Comparison of ENCODE assay signal across 20 cellular contexts in genomic region chr3:70231224-70231623, GRCh38.
DNase-seq lines count a peak whose midpoint lies in the region; ATAC-seq, FAIRE-seq and TF ChIP-seq lines count a peak whose summit lies in the region.
"Had no signal": no experiment of that assay in that cellular context is flagged by ENCODE, and none has a peak within 500 bp of the region (broad histone marks: within the 10 kb centered on the region; RNA-seq: fewer than 3 reads in every experiment).

No MANE protein-coding gene starts in this region.

- H3K79me2 ChIP-seq in H1 (ENCODE audit: control insufficient read depth in 1 of 2, insufficient read depth in 2 of 2, low read length in 2 of 2): no peaks in the 10 kb centered on the region
- H3K79me2 ChIP-seq in neural progenitor cell (ENCODE audit: low read depth): no peaks in the 10 kb centered on the region

- H2BK15ac ChIP-seq in H1 (ENCODE audit: low read length): no peak overlapping the region

- H3K27me3 Mint-ChIP-seq in WTC11 (ENCODE audit: low read depth): no peaks in the 10 kb centered on the region; the same call in 1 of the 2 replicates
- peaks cover 2% of the 10 kb centered on the region for H3K27me3 Mint-ChIP-seq in neural progenitor cell (ENCODE audit: insufficient read depth, low read depth)
- no peaks in the 10 kb centered on the region for H3K27me3 Mint-ChIP-seq in stimulated activated naive CD8-positive, alpha-beta T cell treated with anti-CD3 and anti-CD28 coated beads, Interleukin-15, amount 100 ng/mL, for 72 hours
- H3K27me3 Mint-ChIP-seq: B cell; CD4-positive, CD25-positive, alpha-beta regulatory T cell had no signal

- H3K27ac Mint-ChIP-seq in WTC11 (0 out of 2 replicates have a peak overlapping the region, but pooled peaks have one; percentile 12), neural progenitor cell (no peak overlapping the region)
- no peak overlapping the region for H3K27ac Mint-ChIP-seq in stimulated activated naive CD8-positive, alpha-beta T cell treated with anti-CD3 and anti-CD28 coated beads, Interleukin-15, amount 100 ng/mL, for 72 hours
- H3K27ac Mint-ChIP-seq: B cell; CD4-positive, CD25-positive, alpha-beta regulatory T cell; CD8-positive, alpha-beta T cell; H9 had no signal

- H3K4me2 ChIP-seq in H1 (ENCODE audit: insufficient read depth in 1 of 2, low read depth in 2 of 2, low read length in 2 of 2): no peak overlapping the region
- no peak overlapping the region for H3K4me2 ChIP-seq in neural progenitor cell
- H3K4me2 ChIP-seq: BLaER1 had no signal

- FAIRE-seq in H1 (lab: Jason Lieb, UNC): no peak
- FAIRE-seq: A204.1, G401.6, GM12892 had no signal

- no peak for TF ChIP-seq POLR2A in H1 (IDR thresholded peaks at IDR 0.05; ENCODE audit: control extremely low read depth in 1 of 2, low read depth in 2 of 2, low read length in 2 of 2)

- no peak overlapping the region for H3K14ac ChIP-seq in H1 (ENCODE audit: insufficient read length)

- no peak overlapping the region for H3K56ac ChIP-seq in H1 (replicated peaks; ENCODE audit: insufficient read length, low read depth, low read length)

- H4K20me1 ChIP-seq in H1 (replicated peaks in 1 of 2; ENCODE audit: control insufficient read depth in 1 of 2, insufficient read depth in 2 of 2, low read length in 2 of 2) (no peaks in the 10 kb centered on the region), neural progenitor cell (ENCODE audit: low read depth) (no peaks in the 10 kb centered on the region)
- H4K20me1 ChIP-seq: BLaER1 had no signal

- no peak overlapping the region for H3K4ac ChIP-seq in H1 (replicated peaks; ENCODE audit: insufficient read length, low read depth, low read length)

- H3F3A ChIP-seq in neural progenitor cell (ENCODE audit: low read depth): peaks cover 11% of the 10 kb centered on the region

- H3K4me1 ChIP-seq in H1 (replicated peaks in 1 of 4; ENCODE audit: control insufficient read depth in 3 of 4, insufficient read depth in 4 of 4, low read length in 3 of 4): no peaks in the 10 kb centered on the region
- peaks cover 10% of the 10 kb centered on the region for H3K4me1 ChIP-seq in neural progenitor cell
- H3K4me1 ChIP-seq: BLaER1, Caco-2 had no signal

- TF ChIP-seq EP300 in H1 (IDR thresholded peaks at IDR 0.05; ENCODE audit: borderline replicate concordance in 1 of 2, low read depth in 2 of 2, low read length in 2 of 2): no peak

- POLR2A ChIA-PET in WTC11 (lab: Charles Lee): no interaction called here
- POLR2A ChIA-PET in H1 (lab: Charles Lee; ENCODE audit: partially characterized antibody): no interaction called here

- H3K4me3 ChIP-seq in H1 (ENCODE audit: extremely low read depth in 1 of 4, insufficient read depth in 2 of 4, low read depth in 3 of 4, low read length in 4 of 4): no peak overlapping the region
- no peak overlapping the region for H3K4me3 ChIP-seq in neural progenitor cell
- H3K4me3 ChIP-seq: BLaER1 had no signal

- H3K9ac ChIP-seq in H1 (replicated peaks in 1 of 4; ENCODE audit: extremely low read depth in 1 of 4, low read depth in 3 of 4, low read length in 3 of 4): no peak overlapping the region
- no peak overlapping the region for H3K9ac ChIP-seq in neural progenitor cell
- H3K9ac ChIP-seq: BLaER1 had no signal

- H3K27ac ChIP-seq in H1 (ENCODE audit: low read depth, low read length) (no peak overlapping the region), neural progenitor cell (no peak overlapping the region)
- H3K27ac ChIP-seq: BLaER1, C4-2B had no signal

- no peak overlapping the region for H2BK20ac ChIP-seq in H1 (ENCODE audit: low read length)

- H3K4me1 Mint-ChIP-seq in WTC11 (peaks cover 4% of the 10 kb centered on the region), neural progenitor cell (peaks cover 2% of the 10 kb centered on the region)
- no peaks in the 10 kb centered on the region for H3K4me1 Mint-ChIP-seq in stimulated activated naive CD8-positive, alpha-beta T cell treated with anti-CD3 and anti-CD28 coated beads, Interleukin-15, amount 100 ng/mL, for 72 hours
- H3K4me1 Mint-ChIP-seq: B cell; CD4-positive, CD25-positive, alpha-beta regulatory T cell had no signal

- no peak overlapping the region for H3K18ac ChIP-seq in H1 (ENCODE audit: extremely low read depth, low read length)

- H3K9me3 Mint-ChIP-seq in WTC11 (0 out of 2 replicates have a peak, but pooled peaks cover 3% of the 10 kb centered on the region), neural progenitor cell (no peaks in the 10 kb centered on the region)
- H3K9me3 Mint-ChIP-seq in stimulated activated naive CD8-positive, alpha-beta T cell treated with anti-CD3 and anti-CD28 coated beads, Interleukin-15, amount 100 ng/mL, for 72 hours: peaks cover 0 to 6% of the 10 kb centered on the region in 2 donors
- H3K9me3 Mint-ChIP-seq: CD8-positive, alpha-beta T cell; H9 had no signal

- no peak overlapping the region for H3K23ac ChIP-seq in H1 (ENCODE audit: insufficient read length)

- H4K5ac ChIP-seq in H1 (ENCODE audit: insufficient read length, low read depth, low read length): no peak overlapping the region

- H3K36me3 Mint-ChIP-seq in WTC11: no peaks in the 10 kb centered on the region
- no peaks in the 10 kb centered on the region for H3K36me3 Mint-ChIP-seq in neural progenitor cell
- H3K36me3 Mint-ChIP-seq: CD4-positive, CD25-positive, alpha-beta regulatory T cell; CD8-positive, alpha-beta T cell had no signal

- H4K91ac ChIP-seq in H1 (replicated peaks; ENCODE audit: insufficient read length, low read length): no peak overlapping the region

- H2BK5ac ChIP-seq in H1 (ENCODE audit: low read depth, low read length): no peak overlapping the region

- peak overlapping the region; percentile 36; the same call in 1 of the 2 replicates for H4K8ac ChIP-seq in H1 (ENCODE audit: extremely low read depth, insufficient read depth, low read length)

- ATAC-seq in WTC11 (no peak), HG03469 (IDR thresholded peaks at IDR 0.05; ENCODE audit: unreplicated experiment) (no peak)
- ATAC-seq in stimulated activated naive CD8-positive, alpha-beta T cell treated with anti-CD3 and anti-CD28 coated beads, Interleukin-15, amount 100 ng/mL, for 72 hours: no peak
- ATAC-seq: CD8-positive, alpha-beta T cell; HCT116 had no signal

- H2AFZ ChIP-seq in H1 (ENCODE audit: low read length) (peak overlapping the region; percentile 41; the same call in 1 of the 2 replicates), neural progenitor cell (replicated peaks) (peak overlapping the region; percentile 46)

- H3K23me2 ChIP-seq in H1 (ENCODE audit: low read depth, low read length): no peaks in the 10 kb centered on the region

- TF ChIP-seq RAD21 in H1 (IDR thresholded peaks at IDR 0.05 in 1 of 2, conservative IDR thresholded peaks at IDR 0.05 in 1 of 2; ENCODE audit: low read depth in 2 of 2, low read length in 2 of 2): no peak

- H3K9me3 ChIP-seq in H1 (ENCODE audit: insufficient read depth in 2 of 2, low read depth in 1 of 2, low read length in 1 of 2) (no peaks in the 10 kb centered on the region), neural progenitor cell (ENCODE audit: low read depth) (no peaks in the 10 kb centered on the region)
- H3K9me3 ChIP-seq: BLaER1, Caco-2 had no signal

- H3K27me3 ChIP-seq in H1 (replicated peaks in 1 of 4; ENCODE audit: control insufficient read depth in 3 of 4, extremely low read depth in 1 of 4, insufficient read depth in 3 of 4, low read length in 3 of 4): peaks cover 0 to 1% (median 0%) of the 10 kb centered on the region in 4 experiments; a peak in 1 of 7 replicates
- no peaks in the 10 kb centered on the region for H3K27me3 ChIP-seq in neural progenitor cell
- H3K27me3 ChIP-seq: BLaER1 had no signal

- H3K79me1 ChIP-seq in H1 (ENCODE audit: low read depth, low read length): no peaks in the 10 kb centered on the region

- TF ChIP-seq CTCF in WTC11 (IDR thresholded peaks at IDR 0.05) (no peak), H1 (IDR thresholded peaks at IDR 0.05; ENCODE audit: control extremely low read depth in 1 of 3, insufficient read depth in 1 of 3, low read depth in 1 of 3, low read length in 3 of 3) (no peak), neural progenitor cell (IDR thresholded peaks at IDR 0.05) (no peak)

- CTCF ChIA-PET in WTC11 (lab: Charles Lee): no interaction called here
- CTCF ChIA-PET in H1 (lab: Charles Lee; ENCODE audit: partially characterized antibody): interaction anchor here (0.7 to 1.3 kb wide), 2 partner anchors 12 to 64 kb away, joined by 3 to 4 read pairs; no protein-coding TSS in a partner anchor

- no peaks in the 10 kb centered on the region for H3K36me3 ChIP-seq in H1 (ENCODE audit: control insufficient read depth in 2 of 4, insufficient read depth in 4 of 4, low read length in 3 of 4)
- no peaks in the 10 kb centered on the region for H3K36me3 ChIP-seq in neural progenitor cell
- H3K36me3 ChIP-seq: BLaER1 had no signal

- H2BK120ac ChIP-seq in H1 (replicated peaks; ENCODE audit: low read depth, low read length): no peak overlapping the region

- H3K4me3 Mint-ChIP-seq in WTC11 (no peak overlapping the region), neural progenitor cell (no peak overlapping the region)
- H3K4me3 Mint-ChIP-seq in stimulated activated naive CD8-positive, alpha-beta T cell treated with anti-CD3 and anti-CD28 coated beads, Interleukin-15, amount 100 ng/mL, for 72 hours: no peak overlapping the region
- H3K4me3 Mint-ChIP-seq: B cell; CD4-positive, CD25-positive, alpha-beta regulatory T cell; CD8-positive, alpha-beta T cell; H9 had no signal

- DNase-seq in WTC11 (ENCODE audit: low spot score) (no peak), H1 (ENCODE audit: low read depth in 1 of 2, low spot score in 2 of 2) (no peak), neural progenitor cell (ENCODE audit: low spot score) (peak; percentile 84)
- DNase-seq in stimulated activated naive CD8-positive, alpha-beta T cell treated with anti-CD3 and anti-CD28 coated beads, Interleukin-15, amount 100 ng/mL, for 72 hours: no peak
- DNase-seq in activated CD8-positive, alpha-beta memory T cell treated with anti-CD3 and anti-CD28 coated beads, Interleukin-2, amount 50 U/mL, for 48 hours: no peak
- no peak for DNase-seq in activated T-cell treated with anti-CD3 and anti-CD28 coated beads, Interleukin-2, amount 50 U/mL, for 48 hours
- DNase-seq: Caco-2; CD4-positive, CD25-positive, alpha-beta regulatory T cell; CD8-positive, alpha-beta T cell; DMS153; DND-41; H9 had no signal

- no peak overlapping the region for H2BK12ac ChIP-seq in H1 (ENCODE audit: low read depth, low read length)

- no peak overlapping the region for H2AK5ac ChIP-seq in H1 (ENCODE audit: low read depth, low read length)

- WGBS in H1 (ENCODE audit: extremely low coverage in 1 of 2, insufficient coverage in 1 of 2, insufficient read length in 1 of 2, insufficient replicate concordance in 2 of 2, low coverage in 1 of 2, low lambda C conversion rate in 2 of 2, missing lambda C conversion rate in 1 of 2), 2 experiments: 88% methylated on average over 13 of the region's 13 CpGs; no CpG with 5 or more reads in 1 of the 2 experiments

TF ChIP-seq in WTC11, 78 proteins besides CTCF, POLR2A, EP300 and RAD21 (continues in another document):
- no peak for TF ChIP-seq IRF2 (CRISPR knock-in tag; IDR thresholded peaks at IDR 0.05; ENCODE audit: borderline replicate concordance, low read depth)

TF ChIP-seq in H1, 55 proteins besides CTCF, POLR2A, EP300 and RAD21 (continues in another document):
- no peak for TF ChIP-seq TAF7 (optimal IDR thresholded peaks at IDR 0.05; ENCODE audit: borderline replicate concordance, low read depth, low read length)
- no peak for TF ChIP-seq POLR2AphosphoS5 (IDR thresholded peaks at IDR 0.05; ENCODE audit: low read depth, low read length)
- TF ChIP-seq CEBPB (IDR thresholded peaks at IDR 0.05; ENCODE audit: low read depth, low read length): no peak
- TF ChIP-seq SP4 (IDR thresholded peaks at IDR 0.05; ENCODE audit: low read length): no peak
